Comparison of ENCODE assay signal across 13 cellular contexts in the genomic region with DNA sequence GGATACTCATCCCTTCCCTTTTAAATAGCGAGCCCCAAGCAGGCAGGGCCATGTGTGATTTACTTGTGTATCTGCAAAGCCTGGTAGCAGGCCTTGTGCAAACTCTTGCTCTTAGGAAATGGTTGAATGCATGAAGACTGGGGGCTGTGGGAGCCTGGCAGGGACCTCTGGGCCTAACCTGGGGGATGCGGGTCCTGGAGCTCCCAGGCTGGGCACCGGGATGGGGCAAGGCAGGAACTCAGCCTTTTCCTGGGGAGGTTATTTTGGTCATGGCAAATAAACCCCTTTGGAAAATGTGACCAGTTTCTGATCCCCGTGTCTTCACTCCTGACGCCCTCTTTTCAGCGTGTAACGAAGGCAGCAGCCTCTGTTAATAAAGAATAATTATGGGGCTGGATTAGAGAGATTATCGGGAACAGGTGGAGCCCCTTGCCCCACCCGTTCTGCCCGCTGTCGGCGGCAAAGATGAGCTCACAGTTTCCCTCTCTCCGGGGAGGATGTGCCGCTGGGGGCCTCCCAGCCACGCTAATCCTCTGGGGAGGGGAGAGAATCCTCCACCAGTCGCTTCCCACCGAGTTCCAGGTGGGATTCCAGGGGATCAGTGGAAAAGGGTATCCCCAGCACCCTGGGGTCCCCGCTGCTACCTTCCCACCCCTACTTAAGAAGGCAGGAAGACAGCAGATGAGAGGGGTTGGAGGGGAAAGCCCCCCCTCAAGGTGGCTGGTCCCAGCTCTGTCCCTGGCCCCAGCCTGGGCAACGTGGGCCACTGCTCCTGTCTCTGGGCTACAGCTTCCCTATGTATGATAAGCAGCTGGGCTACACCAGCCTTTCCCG.
"Had no signal": no experiment of that assay in that cellular context is flagged by ENCODE, and none has a peak within 500 bp of the region (broad histone marks: within the 10 kb centered on the region; RNA-seq: fewer than 3 reads in every experiment).

No MANE protein-coding gene starts in this region.

- H3K27ac ChIP-seq: ascending aorta, foreskin keratinocyte, upper lobe of left lung had no signal

- FAIRE-seq: bronchial epithelial cell, endothelial cell of umbilical vein had no signal

- DNase-seq: activated naive CD4-positive, alpha-beta T cell; foreskin keratinocyte; immature natural killer cell; stimulated activated CD4-positive, alpha-beta T cell treated with anti-CD3 and anti-CD28 coated beads, Interleukin-15, amount 100 ng/mL, for 24 hours; stimulated activated CD4-positive, alpha-beta T cell treated with anti-CD3 and anti-CD28 coated beads, Interleukin-4, amount 100 ng/mL, for 24 hours; T-helper 9 cell had no signal

- H3K36me3 ChIP-seq: ascending aorta, upper lobe of left lung had no signal

- H3K4me3 ChIP-seq: ascending aorta, lung, upper lobe of left lung had no signal

- H3K9me3 ChIP-seq: ascending aorta, upper lobe of left lung had no signal

- ATAC-seq: foreskin keratinocyte; left colon; naive thymus-derived CD8-positive, alpha-beta T cell had no signal

- H3K4me1 ChIP-seq: ascending aorta, foreskin keratinocyte had no signal
